Comparison of ENCODE assay signal across 22 cellular contexts in the genomic region with DNA sequence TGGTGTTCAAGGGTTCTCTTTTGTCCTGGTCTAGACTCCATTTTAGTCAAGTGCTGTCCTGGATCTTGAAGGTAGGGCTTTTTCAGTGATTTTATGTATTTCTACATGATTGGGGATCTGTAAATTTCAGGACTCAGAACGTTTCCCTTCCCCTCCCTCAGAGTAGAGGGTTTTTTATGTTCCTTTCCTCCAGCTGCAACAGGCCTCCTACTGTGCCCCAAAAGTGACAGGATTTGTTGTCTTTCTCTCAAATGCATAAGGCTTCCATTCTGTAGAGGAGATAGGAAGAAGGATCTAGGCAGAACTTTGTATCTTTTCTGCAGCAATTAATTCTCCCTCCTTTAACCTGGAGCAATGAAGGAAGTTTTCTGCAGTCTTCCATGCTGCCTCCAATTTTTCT.
DNase-seq lines count a peak whose midpoint lies in the region; ATAC-seq and TF ChIP-seq lines count a peak whose summit lies in the region.
"Had no signal": no experiment of that assay in that cellular context is flagged by ENCODE, and none has a peak within 500 bp of the region (broad histone marks: within the 10 kb centered on the region; RNA-seq: fewer than 3 reads in every experiment).

No MANE protein-coding gene starts in this region.

- H2BK15ac ChIP-seq in neuronal stem cell (ENCODE audit: low read length) = no peak overlapping the region

- H4K8ac ChIP-seq in neuronal stem cell (ENCODE audit: low read depth, low read length) = no peak overlapping the region

- no peaks in the 10 kb centered on the region for H3K79me2 ChIP-seq in GM23338 (replicated peaks; ENCODE audit: insufficient read depth)

- no peak overlapping the region for H3K4ac ChIP-seq in neuronal stem cell (ENCODE audit: low read length)

- ATAC-seq in GM23338 = peak; percentile 57
- ATAC-seq in activated CD8-positive, alpha-beta T cell treated with anti-CD3 and anti-CD28 coated beads, Interleukin-2, amount 10 ng/mL, durations not matched to agents 7 days and 5 days = no peak
- no peak for ATAC-seq in activated CD8-positive, alpha-beta T cell treated with anti-CD3 and anti-CD28 coated beads for 36 hours
- ATAC-seq: GM12878 had no signal

- no peaks in the 10 kb centered on the region for H4K20me1 ChIP-seq in GM23338 (replicated peaks; ENCODE audit: insufficient read depth)
- H4K20me1 ChIP-seq: BLaER1 treated with 17β-estradiol and CSF1 and Interleukin-3, amounts not matched to agents 10 nM and 100 nM had no signal

- WGBS in HUES64 = no CpG with 5 or more reads among the region's 1 CpG
- WGBS in endodermal cell (ENCODE audit: insufficient coverage in 1 of 2, insufficient read length in 1 of 2), 2 experiments = 17% methylated on average over 1 of the region's 1 CpG; no CpG with 5 or more reads in 1 of the 2 experiments
- WGBS in neuronal stem cell (ENCODE audit: extremely low coverage in 2 of 2, insufficient read length in 2 of 2, insufficient replicate concordance in 1 of 2), 2 donors = no CpG with 5 or more reads among the region's 1 CpG

- CTCF ChIA-PET in activated CD8-positive, alpha-beta T cell treated with anti-CD3 and anti-CD28 coated beads, Interleukin-2, amount 10 ng/mL, durations not matched to agents 7 days and 5 days (lab: Charles Lee) = no interaction called here
- CTCF ChIA-PET in activated CD8-positive, alpha-beta T cell treated with anti-CD3 and anti-CD28 coated beads for 36 hours (lab: Charles Lee) = no interaction called here

- H2BK120ac ChIP-seq in neuronal stem cell (ENCODE audit: low read depth, low read length) = no peak overlapping the region

- no peak overlapping the region for H4K91ac ChIP-seq in neuronal stem cell (ENCODE audit: low read depth, low read length, poor library complexity)

- H2AK5ac ChIP-seq in neuronal stem cell (ENCODE audit: low read depth, low read length) = no peak overlapping the region

- no peak overlapping the region for H2BK5ac ChIP-seq in neuronal stem cell (ENCODE audit: low read length)

- no peak overlapping the region for H2BK12ac ChIP-seq in neuronal stem cell (ENCODE audit: low read length)

- H3K27me3 ChIP-seq in GM23338 (ENCODE audit: insufficient read depth) (no peaks in the 10 kb centered on the region), HUES64 (ENCODE audit: insufficient read depth, low read length) (no peaks in the 10 kb centered on the region), endodermal cell (ENCODE audit: control insufficient read depth, insufficient read depth, low read length, poor library complexity, severe bottlenecking) (no peaks in the 10 kb centered on the region), neuronal stem cell (ENCODE audit: control insufficient read depth in 3 of 3, insufficient read depth in 3 of 3, low read depth in 1 of 3, low read length in 3 of 3) (no peaks in the 10 kb centered on the region)
- H3K27me3 ChIP-seq: BLaER1 treated with 17β-estradiol and CSF1 and Interleukin-3, amounts not matched to agents 10 nM and 100 nM had no signal

- no peak overlapping the region for H3K23ac ChIP-seq in neuronal stem cell (ENCODE audit: low read depth, low read length, poor library complexity)

- DNase-seq in GM23338 (ENCODE audit: low spot score) = peak; percentile 28
- no peak for DNase-seq in endodermal cell
- DNase-seq in neuronal stem cell (ENCODE audit: low spot score) = peak; percentile 3
- no peak for DNase-seq in activated CD8-positive, alpha-beta T cell treated with anti-CD3 and anti-CD28 coated beads, Interleukin-2, amount 10 ng/mL, durations not matched to agents 7 days and 5 days
- DNase-seq in activated CD8-positive, alpha-beta T cell treated with anti-CD3 and anti-CD28 coated beads for 36 hours = no peak
- DNase-seq in NCI-H2107 (lab: John Stamatoyannopoulos, UW) = no peak
- DNase-seq in nucleus accumbens (lab: John Stamatoyannopoulos, UW) = no peak
- DNase-seq: CD4-positive, alpha-beta T cell; CD8-positive, alpha-beta memory T cell; DMS 273 treated with DMSO at 0.1 percent for 48 hours; DMS79; EL; GDM1; GM23248; HFFc6 had no signal

- no peaks in the 10 kb centered on the region for H3K9me2 ChIP-seq in GM23338 (ENCODE audit: insufficient read depth)

- H3K27me3 Mint-ChIP-seq in GM23338 (ENCODE audit: insufficient read depth, low read depth, poor library complexity) (no peaks in the 10 kb centered on the region), endodermal cell (ENCODE audit: insufficient read depth) (no peaks in the 10 kb centered on the region)
- no peaks in the 10 kb centered on the region for H3K27me3 Mint-ChIP-seq in activated CD8-positive, alpha-beta T cell treated with anti-CD3 and anti-CD28 coated beads, Interleukin-2, amount 10 ng/mL, durations not matched to agents 7 days and 5 days (ENCODE audit: low read depth)
- no peaks in the 10 kb centered on the region for H3K27me3 Mint-ChIP-seq in activated CD8-positive, alpha-beta T cell treated with anti-CD3 and anti-CD28 coated beads for 36 hours
- H3K27me3 Mint-ChIP-seq: B cell; CD4-positive, alpha-beta T cell; CD8-positive, alpha-beta memory T cell had no signal

- H2AFZ ChIP-seq in GM23338 (no peak overlapping the region), neuronal stem cell (ENCODE audit: low read length) (peak overlapping the region; percentile 64)
- H2AFZ ChIP-seq: GM23248 had no signal

- H3K4me2 ChIP-seq in GM23338 (no peak overlapping the region), neuronal stem cell (ENCODE audit: insufficient read depth, low read length, poor library complexity, severe bottlenecking) (no peak overlapping the region)
- H3K4me2 ChIP-seq: BLaER1 treated with 17β-estradiol and CSF1 and Interleukin-3, amounts not matched to agents 10 nM and 100 nM had no signal

- H3K4me1 ChIP-seq in GM23338 (ENCODE audit: insufficient read depth) (peaks cover 6% of the 10 kb centered on the region), HUES64 (ENCODE audit: insufficient read depth, low read length) (peaks cover 26% of the 10 kb centered on the region), endodermal cell (ENCODE audit: control insufficient read depth, insufficient read depth, low read length) (peaks cover 4% of the 10 kb centered on the region), neuronal stem cell (ENCODE audit: control insufficient read depth in 2 of 2, insufficient read depth in 1 of 2, low read depth in 1 of 2, low read length in 2 of 2) (peaks cover 11 to 14% of the 10 kb centered on the region in 2 donors)
- H3K4me1 ChIP-seq: BLaER1 treated with 17β-estradiol and CSF1 and Interleukin-3, amounts not matched to agents 10 nM and 100 nM; HAP-1 had no signal

- no peak overlapping the region for H3K27ac ChIP-seq in GM23338 (ENCODE audit: low read depth)
- 0 out of 2 replicates have a peak overlapping the region, but pooled peaks have one; percentile 29 for H3K27ac ChIP-seq in HUES64 (ENCODE audit: low read depth, low read length)
- no peak overlapping the region for H3K27ac ChIP-seq in endodermal cell (ENCODE audit: low read depth, low read length)
- peak overlapping the region; percentile 78 for H3K27ac ChIP-seq in neuronal stem cell (replicated peaks; ENCODE audit: low read length)
- H3K27ac ChIP-seq: 22Rv1; BLaER1 treated with 17β-estradiol and CSF1 and Interleukin-3, amounts not matched to agents 10 nM and 100 nM; GM23248 had no signal

- no peak overlapping the region for H3K18ac ChIP-seq in neuronal stem cell (ENCODE audit: low read length)

- H3K4me3 ChIP-seq in GM23338 (no peak overlapping the region), HUES64 (ENCODE audit: low read length) (no peak overlapping the region), endodermal cell (ENCODE audit: low read length) (no peak overlapping the region), neuronal stem cell (ENCODE audit: low read length in 2 of 2) (no peak overlapping the region)
- H3K4me3 ChIP-seq: BLaER1 treated with 17β-estradiol and CSF1 and Interleukin-3, amounts not matched to agents 10 nM and 100 nM; GM12878; GM23248; HAP-1 had no signal

- peak overlapping the region; percentile 11; the same call in 1 of the 2 replicates for H3K27ac Mint-ChIP-seq in GM23338
- peak overlapping the region; percentile 19 for H3K27ac Mint-ChIP-seq in endodermal cell
- no peak overlapping the region for H3K27ac Mint-ChIP-seq in activated CD8-positive, alpha-beta T cell treated with anti-CD3 and anti-CD28 coated beads, Interleukin-2, amount 10 ng/mL, durations not matched to agents 7 days and 5 days
- no peak overlapping the region for H3K27ac Mint-ChIP-seq in activated CD8-positive, alpha-beta T cell treated with anti-CD3 and anti-CD28 coated beads for 36 hours
- H3K27ac Mint-ChIP-seq: B cell; CD14-positive monocyte; CD4-positive, alpha-beta T cell; HFFc6 had no signal

- H3K36me3 Mint-ChIP-seq in GM23338 (ENCODE audit: low read depth) (peaks cover 12% of the 10 kb centered on the region), endodermal cell (ENCODE audit: low read depth) (peaks cover 11% of the 10 kb centered on the region)
- H3K36me3 Mint-ChIP-seq in activated CD8-positive, alpha-beta T cell treated with anti-CD3 and anti-CD28 coated beads, Interleukin-2, amount 10 ng/mL, durations not matched to agents 7 days and 5 days (ENCODE audit: low read depth) = no peaks in the 10 kb centered on the region
- H3K36me3 Mint-ChIP-seq in activated CD8-positive, alpha-beta T cell treated with anti-CD3 and anti-CD28 coated beads for 36 hours (ENCODE audit: low read depth) = no peaks in the 10 kb centered on the region
- H3K36me3 Mint-ChIP-seq: CD14-positive monocyte had no signal

- TF ChIP-seq CTCF in GM23338 (conservative IDR thresholded peaks at IDR 0.05; ENCODE audit: low read depth in 2 of 2) (no peak), endodermal cell (conservative IDR thresholded peaks at IDR 0.05) (no peak)
- TF ChIP-seq CTCF in activated CD8-positive, alpha-beta T cell treated with anti-CD3 and anti-CD28 coated beads for 36 hours (IDR thresholded peaks at IDR 0.05) = no peak

- H3K36me3 ChIP-seq in GM23338 (ENCODE audit: insufficient read depth) (peaks cover 4% of the 10 kb centered on the region; the same call in 1 of the 2 replicates), HUES64 (ENCODE audit: insufficient read depth, low read length) (peaks cover under 1% of the 10 kb centered on the region; the same call in 1 of the 2 replicates), endodermal cell (ENCODE audit: control insufficient read depth, insufficient read depth, low read length) (no peaks in the 10 kb centered on the region), neuronal stem cell (replicated peaks in 1 of 2; ENCODE audit: control insufficient read depth in 2 of 2, insufficient read depth in 2 of 2, low read length in 2 of 2) (no peaks in the 10 kb centered on the region)
- H3K36me3 ChIP-seq: BLaER1 treated with 17β-estradiol and CSF1 and Interleukin-3, amounts not matched to agents 10 nM and 100 nM; HAP-1 had no signal

- H3K9me3 Mint-ChIP-seq in GM23338 (peaks cover 5% of the 10 kb centered on the region; the same call in 1 of the 3 replicates), endodermal cell (peaks cover 8% of the 10 kb centered on the region)
- H3K9me3 Mint-ChIP-seq in activated CD8-positive, alpha-beta T cell treated with anti-CD3 and anti-CD28 coated beads, Interleukin-2, amount 10 ng/mL, durations not matched to agents 7 days and 5 days (ENCODE audit: insufficient read depth) = no peaks in the 10 kb centered on the region
- no peaks in the 10 kb centered on the region for H3K9me3 Mint-ChIP-seq in activated CD8-positive, alpha-beta T cell treated with anti-CD3 and anti-CD28 coated beads for 36 hours

- H3K9me3 ChIP-seq in HUES64 (ENCODE audit: insufficient read depth, low read depth, low read length) = peaks cover 6% of the 10 kb centered on the region; the same call in 1 of the 2 replicates
- peaks cover 4% of the 10 kb centered on the region for H3K9me3 ChIP-seq in endodermal cell (ENCODE audit: control insufficient read depth, low read length)
- H3K9me3 ChIP-seq in neuronal stem cell (replicated peaks in 1 of 2; ENCODE audit: control insufficient read depth in 2 of 2, insufficient read depth in 1 of 2, low read depth in 1 of 2, low read length in 2 of 2) = peaks cover 0 to 8% of the 10 kb centered on the region in 2 donors
- H3K9me3 ChIP-seq: HAP-1 had no signal

- H3K4me3 Mint-ChIP-seq in GM23338 (no peak overlapping the region), endodermal cell (no peak overlapping the region)
- no peak overlapping the region for H3K4me3 Mint-ChIP-seq in activated CD8-positive, alpha-beta T cell treated with anti-CD3 and anti-CD28 coated beads, Interleukin-2, amount 10 ng/mL, durations not matched to agents 7 days and 5 days
- H3K4me3 Mint-ChIP-seq in activated CD8-positive, alpha-beta T cell treated with anti-CD3 and anti-CD28 coated beads for 36 hours = no peak overlapping the region
- H3K4me3 Mint-ChIP-seq: B cell; CD14-positive monocyte; CD4-positive, alpha-beta T cell; CD8-positive, alpha-beta memory T cell; HFFc6 had no signal

- H3F3A ChIP-seq in GM23338 (replicated peaks; ENCODE audit: low read depth) = no peaks in the 10 kb centered on the region

- H3K14ac ChIP-seq in neuronal stem cell (ENCODE audit: low read length) = no peak overlapping the region

- peaks cover 21% of the 10 kb centered on the region for H3K4me1 Mint-ChIP-seq in GM23338
- H3K4me1 Mint-ChIP-seq in endodermal cell = peaks cover 18% of the 10 kb centered on the region
- H3K4me1 Mint-ChIP-seq in activated CD8-positive, alpha-beta T cell treated with anti-CD3 and anti-CD28 coated beads, Interleukin-2, amount 10 ng/mL, durations not matched to agents 7 days and 5 days (ENCODE audit: low read depth) = no peaks in the 10 kb centered on the region
- H3K4me1 Mint-ChIP-seq in activated CD8-positive, alpha-beta T cell treated with anti-CD3 and anti-CD28 coated beads for 36 hours (ENCODE audit: low read depth) = no peaks in the 10 kb centered on the region
- H3K4me1 Mint-ChIP-seq: B cell; CD14-positive monocyte; CD8-positive, alpha-beta memory T cell had no signal

- POLR2A ChIA-PET in activated CD8-positive, alpha-beta T cell treated with anti-CD3 and anti-CD28 coated beads, Interleukin-2, amount 10 ng/mL, durations not matched to agents 7 days and 5 days (lab: Charles Lee) = no interaction called here
- POLR2A ChIA-PET in activated CD8-positive, alpha-beta T cell treated with anti-CD3 and anti-CD28 coated beads for 36 hours (lab: Charles Lee) = no interaction called here

- H3K9ac ChIP-seq in HUES64 (ENCODE audit: low read depth, low read length) (no peak overlapping the region), endodermal cell (ENCODE audit: extremely low read depth, low read length, poor library complexity, severe bottlenecking) (no peak overlapping the region), neuronal stem cell (ENCODE audit: low read depth, low read length, poor library complexity) (no peak overlapping the region)
- H3K9ac ChIP-seq: BLaER1 treated with 17β-estradiol and CSF1 and Interleukin-3, amounts not matched to agents 10 nM and 100 nM; GM23248 had no signal

- intact Hi-C loops in activated CD8-positive, alpha-beta T cell treated with anti-CD3 and anti-CD28 coated beads for 36 hours (cut with micrococcal nuclease) = no loop called here

- no peaks in the 10 kb centered on the region for H3K79me1 ChIP-seq in neuronal stem cell (ENCODE audit: low read depth, low read length)

Comparison
In these comparisons a context has a peak if more than half of its experiments do, and no peak if none do; other contexts are left out.
1. DNase-seq: peak in GM23338 (single experiment) and neuronal stem cell (single experiment); none in endodermal cell (single experiment), activated CD8-positive, alpha-beta T cell treated with anti-CD3 and anti-CD28 coated beads, Interleukin-2, amount 10 ng/mL, durations not matched to agents 7 days and 5 days (single experiment), activated CD8-positive, alpha-beta T cell treated with anti-CD3 and anti-CD28 coated beads for 36 hours (single experiment), NCI-H2107 (single experiment) and nucleus accumbens (0 of 56).
2. H3K27ac ChIP-seq: peak in HUES64 (single experiment) and neuronal stem cell (single experiment); none in GM23338 (single experiment) and endodermal cell (single experiment).
3. H3K27ac Mint-ChIP-seq: peak in GM23338 (single experiment) and endodermal cell (single experiment); none in activated CD8-positive, alpha-beta T cell treated with anti-CD3 and anti-CD28 coated beads, Interleukin-2, amount 10 ng/mL, durations not matched to agents 7 days and 5 days (single experiment) and activated CD8-positive, alpha-beta T cell treated with anti-CD3 and anti-CD28 coated beads for 36 hours (single experiment).